10 cellular contexts compared by ENCODE assay signal in the genomic region with DNA sequence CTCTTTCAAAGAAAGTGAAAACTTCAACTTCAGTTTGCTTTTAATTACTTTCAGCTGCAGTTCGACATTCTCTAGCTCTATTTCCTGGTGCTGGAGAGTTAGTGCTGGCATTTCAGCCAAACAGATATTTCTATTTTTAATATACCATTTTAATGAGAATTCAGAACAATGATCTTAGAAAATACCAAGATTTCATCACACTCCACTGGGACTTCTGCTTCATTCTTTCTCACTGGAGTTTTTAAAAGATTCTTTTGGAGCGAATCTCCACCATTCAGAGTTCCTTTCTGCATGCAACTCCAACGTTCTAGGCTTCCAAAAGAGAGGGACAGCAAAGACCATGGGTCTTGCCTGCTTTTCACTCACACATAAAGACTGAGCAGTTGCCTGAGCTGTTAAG.
DNase-seq lines count a peak whose midpoint lies in the region; ATAC-seq and TF ChIP-seq lines count a peak whose summit lies in the region.
"Had no signal": no experiment of that assay in that cellular context is flagged by ENCODE, and none has a peak within 500 bp of the region (broad histone marks: within the 10 kb centered on the region; RNA-seq: fewer than 3 reads in every experiment).

No MANE protein-coding gene starts in this region.

- no peaks in the 10 kb centered on the region for H3K27me3 Mint-ChIP-seq in activated CD4-positive, alpha-beta T cell treated with anti-CD3 and anti-CD28 coated beads for 36 hours
- no peaks in the 10 kb centered on the region for H3K27me3 Mint-ChIP-seq in stimulated activated naive CD8-positive, alpha-beta T cell treated with anti-CD3 and anti-CD28 coated beads, Interleukin-15, amount 100 ng/mL, for 72 hours

- no peak for TF ChIP-seq EP300 in esophagus muscularis mucosa (IDR thresholded peaks at IDR 0.05)

- H3K27me3 ChIP-seq in esophagus muscularis mucosa: no peaks in the 10 kb centered on the region
- H3K27me3 ChIP-seq: adrenal gland had no signal

- no peaks in the 10 kb centered on the region for H3K9me2 ChIP-seq in OCI-LY7 (ENCODE audit: insufficient read depth, low read length)

- peak overlapping the region; percentile 78 for H3K4me2 ChIP-seq in OCI-LY7 (ENCODE audit: low read length)

- H3K36me3 Mint-ChIP-seq in activated CD4-positive, alpha-beta T cell treated with anti-CD3 and anti-CD28 coated beads for 36 hours (ENCODE audit: low read depth): peaks cover 16% of the 10 kb centered on the region

- H3K4me3 ChIP-seq in OCI-LY7 (ENCODE audit: low read depth, low read length, poor library complexity, severe bottlenecking): peak overlapping the region; percentile 50
- no peak overlapping the region for H3K4me3 ChIP-seq in esophagus muscularis mucosa
- H3K4me3 ChIP-seq: adrenal gland had no signal

- H3K4me3 Mint-ChIP-seq in activated CD4-positive, alpha-beta T cell treated with anti-CD3 and anti-CD28 coated beads for 36 hours: no peak overlapping the region
- H3K4me3 Mint-ChIP-seq in stimulated activated naive CD8-positive, alpha-beta T cell treated with anti-CD3 and anti-CD28 coated beads, Interleukin-15, amount 100 ng/mL, for 72 hours: peak overlapping the region; percentile 11 to 26

- H3K9me3 ChIP-seq in OCI-LY7 (ENCODE audit: low read length) (no peaks in the 10 kb centered on the region), esophagus muscularis mucosa (no peaks in the 10 kb centered on the region)
- H3K9me3 ChIP-seq: adrenal gland had no signal

- no peak for ATAC-seq in activated CD4-positive, alpha-beta T cell treated with anti-CD3 and anti-CD28 coated beads for 36 hours
- no peak for ATAC-seq in stimulated activated naive CD8-positive, alpha-beta T cell treated with anti-CD3 and anti-CD28 coated beads, Interleukin-15, amount 100 ng/mL, for 72 hours
- ATAC-seq in GM18909 (IDR thresholded peaks at IDR 0.05; ENCODE audit: poor library complexity, unreplicated experiment) (no peak), GM21619 (IDR thresholded peaks at IDR 0.05; ENCODE audit: unreplicated experiment) (no peak)
- ATAC-seq: HCT116 had no signal

- intact Hi-C loops in activated CD4-positive, alpha-beta T cell treated with anti-CD3 and anti-CD28 coated beads for 36 hours (cut with DNase I, micrococcal nuclease): loop anchor here in 1 of 2 experiments (2.0 kb wide), 1 partner anchor 297 kb away; the partner anchor contains the start of gene RBBP8
- intact Hi-C loops in OCI-LY7 (cut with micrococcal nuclease; ENCODE audit: unreplicated experiment): loop anchor here (2.0 to 5.0 kb wide), 2 partner anchors 129 to 297 kb away; partner anchors contain the start of gene RBBP8
- intact Hi-C loops in esophagus muscularis mucosa (cut with DNase I): no loop called here

- CTCF ChIA-PET in activated CD4-positive, alpha-beta T cell treated with anti-CD3 and anti-CD28 coated beads for 36 hours (lab: Charles Lee): interaction anchor here (0.8 to 1.3 kb wide), 3 partner anchors 9 to 23 kb away, joined by 3 read pairs; no protein-coding TSS in a partner anchor
- CTCF ChIA-PET in OCI-LY7 (lab: Charles Lee; ENCODE audit: unreplicated experiment): interaction anchor here (0.9 kb wide), 1 partner anchor 12 kb away, joined by 3 read pairs; no protein-coding TSS in a partner anchor

- TF ChIP-seq POLR2A in esophagus muscularis mucosa (IDR thresholded peaks at IDR 0.05; ENCODE audit: low read depth): no peak

- peaks cover 5% of the 10 kb centered on the region for H3K9me3 Mint-ChIP-seq in activated CD4-positive, alpha-beta T cell treated with anti-CD3 and anti-CD28 coated beads for 36 hours (ENCODE audit: low read depth)
- H3K9me3 Mint-ChIP-seq in stimulated activated naive CD8-positive, alpha-beta T cell treated with anti-CD3 and anti-CD28 coated beads, Interleukin-15, amount 100 ng/mL, for 72 hours: peaks cover 7 to 17% of the 10 kb centered on the region in 2 donors

- peak overlapping the region; percentile 60 for H3K27ac Mint-ChIP-seq in activated CD4-positive, alpha-beta T cell treated with anti-CD3 and anti-CD28 coated beads for 36 hours
- H3K27ac Mint-ChIP-seq in stimulated activated naive CD8-positive, alpha-beta T cell treated with anti-CD3 and anti-CD28 coated beads, Interleukin-15, amount 100 ng/mL, for 72 hours: peak overlapping the region; percentile 15 to 84

- H3K4me1 ChIP-seq in OCI-LY7 (ENCODE audit: insufficient read depth, low read length, poor library complexity, severe bottlenecking): peaks cover 87% of the 10 kb centered on the region
- peaks cover 46 to 70% (median 62%) of the 10 kb centered on the region in 4 donors for H3K4me1 ChIP-seq in esophagus muscularis mucosa

- no peak overlapping the region for H2AFZ ChIP-seq in OCI-LY7 (ENCODE audit: low read length)

- no peaks in the 10 kb centered on the region for H3K79me2 ChIP-seq in OCI-LY7 (ENCODE audit: insufficient read depth, low read depth, low read length)

- no peaks in the 10 kb centered on the region for H4K20me1 ChIP-seq in OCI-LY7 (ENCODE audit: insufficient read depth, low read length)

- DNase-seq in activated CD4-positive, alpha-beta T cell treated with anti-CD3 and anti-CD28 coated beads for 36 hours: no peak
- no peak for DNase-seq in activated CD4-positive, alpha-beta T cell treated with anti-CD3 and anti-CD28 coated beads for 1 hour
- DNase-seq in OCI-LY7 (ENCODE audit: low spot score) (no peak), esophagus muscularis mucosa (ENCODE audit: extremely low spot score) (no peak), NCI-H526 (lab: John Stamatoyannopoulos, UW) (no peak)
- DNase-seq in stimulated activated naive CD8-positive, alpha-beta T cell treated with anti-CD3 and anti-CD28 coated beads, Interleukin-15, amount 100 ng/mL, for 72 hours: no peak
- DNase-seq: adrenal gland had no signal

- H3K27ac ChIP-seq in OCI-LY7 (ENCODE audit: low read depth, low read length, poor library complexity, severe bottlenecking) (peak overlapping the region; percentile 100), esophagus muscularis mucosa (replicated peaks in 1 of 4) (peak overlapping the region; percentile 44 to 72 (median 62))
- H3K27ac ChIP-seq: adrenal gland had no signal

- no TSS peak for BruUV-seq in OCI-LY7 (replicated peaks; lab: Mats Ljungman, UMichigan)

- WGBS in esophagus muscularis mucosa: 49% methylated on average over 3 of the region's 3 CpGs

- H3K4me1 Mint-ChIP-seq in activated CD4-positive, alpha-beta T cell treated with anti-CD3 and anti-CD28 coated beads for 36 hours: peaks cover 63% of the 10 kb centered on the region
- H3K4me1 Mint-ChIP-seq in stimulated activated naive CD8-positive, alpha-beta T cell treated with anti-CD3 and anti-CD28 coated beads, Interleukin-15, amount 100 ng/mL, for 72 hours: peaks cover 87% of the 10 kb centered on the region

- H3K36me3 ChIP-seq in OCI-LY7 (ENCODE audit: insufficient read depth, low read length) (peaks cover 19% of the 10 kb centered on the region), esophagus muscularis mucosa (no peaks in the 10 kb centered on the region)
- H3K36me3 ChIP-seq: adrenal gland had no signal

- POLR2A ChIA-PET in activated CD4-positive, alpha-beta T cell treated with anti-CD3 and anti-CD28 coated beads for 36 hours (lab: Charles Lee): no interaction called here
- POLR2A ChIA-PET in OCI-LY7 (lab: Charles Lee): interaction anchor here (0.6 to 8.0 kb wide), 8 partner anchors 10 to 164 kb away, joined by 3 to 163 read pairs (median 4); partner anchors contain the start of gene CABLES1

- TF ChIP-seq CTCF in OCI-LY7 (conservative IDR thresholded peaks at IDR 0.05; ENCODE audit: low read length) (no peak), esophagus muscularis mucosa (IDR thresholded peaks at IDR 0.05) (no peak)
